Comparison of ENCODE assay signal across 9 cellular contexts in genomic region chr20:1810926-1811620, GRCh38.
DNase-seq lines count a peak whose midpoint lies in the region; TF ChIP-seq lines count a peak whose summit lies in the region.
"Had no signal": no experiment of that assay in that cellular context is flagged by ENCODE, and none has a peak within 500 bp of the region (broad histone marks: within the 10 kb centered on the region; RNA-seq: fewer than 3 reads in every experiment).

No MANE protein-coding gene starts in this region.

- H3K79me2 ChIP-seq in smooth muscle cell (ENCODE audit: low read depth) = no peaks in the 10 kb centered on the region

- no peak for TF ChIP-seq POLR2A in adrenal gland (IDR thresholded peaks at IDR 0.05)

- no peak overlapping the region for H2AFZ ChIP-seq in smooth muscle cell (ENCODE audit: low read depth)

- WGBS in adrenal gland, 4 donors = 51 to 67% (median 56%) methylated on average over 7 of the region's 7 CpGs
- WGBS in smooth muscle cell (ENCODE audit: low lambda C conversion rate) = 25% methylated on average over 7 of the region's 7 CpGs

- intact Hi-C loops in adrenal gland (cut with DNase I) = no loop called here

- DNase-seq in HFFc6 (no peak), adrenal gland (peak in 4 of 7 donors; percentile 27 to 57 (median 44)), hippocampal formation (lab: John Stamatoyannopoulos, UW) (peak; percentile 47 to 79), smooth muscle cell (lab: John Stamatoyannopoulos, UW; ENCODE audit: unreplicated experiment) (no peak), retina (no peak), NK-92 (lab: John Stamatoyannopoulos, UW; ENCODE audit: unreplicated experiment) (no peak)
- DNase-seq in stimulated activated CD4-positive, alpha-beta T cell treated with anti-CD3 and anti-CD28 coated beads, Interleukin-2, amount 100 ng/mL, for 24 hours = no peak
- no peak for DNase-seq in activated CD4-positive, alpha-beta T cell treated with anti-CD3 and anti-CD28 coated beads, Interleukin-2, amount 50 U/mL, for 1 hour
- DNase-seq: effector CD4-positive, alpha-beta T cell had no signal

- no peaks in the 10 kb centered on the region for H4K20me1 ChIP-seq in smooth muscle cell (ENCODE audit: low read depth)

- peak overlapping the region; percentile 32; the same call in 1 of the 2 replicates for H3K4me3 Mint-ChIP-seq in HFFc6

- H3K27me3 ChIP-seq in adrenal gland (no peaks in the 10 kb centered on the region), smooth muscle cell (ENCODE audit: low read depth) (no peaks in the 10 kb centered on the region)

- no peaks in the 10 kb centered on the region; the same call in none of the 2 replicates for H3K27me3 Mint-ChIP-seq in HFFc6 (ENCODE audit: insufficient read depth)

- TF ChIP-seq CTCF in HFFc6 (IDR thresholded peaks at IDR 0.05) = no peak
- TF ChIP-seq CTCF in adrenal gland (IDR thresholded peaks at IDR 0.05) = no peak
- TF ChIP-seq CTCF in smooth muscle cell (IDR thresholded peaks at IDR 0.05; ENCODE audit: borderline replicate concordance, insufficient read depth, poor library complexity, severe bottlenecking) = no peak

- peaks cover 89% of the 10 kb centered on the region for H3K4me1 Mint-ChIP-seq in HFFc6 (ENCODE audit: low read depth)

- no peaks in the 10 kb centered on the region for H3K36me3 Mint-ChIP-seq in HFFc6 (ENCODE audit: low read depth)

- H3K4me2 ChIP-seq in smooth muscle cell = peak overlapping the region; percentile 41

- no peak overlapping the region for H3K4me3 ChIP-seq in adrenal gland
- no peak overlapping the region for H3K4me3 ChIP-seq in smooth muscle cell

- H3F3A ChIP-seq in smooth muscle cell (ENCODE audit: low read depth) = peaks cover 9% of the 10 kb centered on the region

- no peaks in the 10 kb centered on the region for H3K36me3 ChIP-seq in adrenal gland (replicated peaks in 1 of 2)
- H3K36me3 ChIP-seq in smooth muscle cell (ENCODE audit: low read depth) = no peaks in the 10 kb centered on the region

- H3K9me3 ChIP-seq in adrenal gland (replicated peaks in 1 of 3) (no peaks in the 10 kb centered on the region), smooth muscle cell (replicated peaks; ENCODE audit: low read depth) (no peaks in the 10 kb centered on the region)

- H3K27ac ChIP-seq in adrenal gland = peak overlapping the region in 2 of 5 donors; percentile 39 to 57
- H3K27ac ChIP-seq in smooth muscle cell (ENCODE audit: low read depth) = peak overlapping the region; percentile 93

- H3K27ac Mint-ChIP-seq in HFFc6 = peak overlapping the region; percentile 86

- no peaks in the 10 kb centered on the region for H3K9me3 Mint-ChIP-seq in HFFc6

- H3K4me1 ChIP-seq in adrenal gland (replicated peaks in 1 of 2) = peaks cover 4 to 18% of the 10 kb centered on the region in 2 donors
- H3K4me1 ChIP-seq in smooth muscle cell (ENCODE audit: low read depth) = peaks cover 28% of the 10 kb centered on the region

- H3K9ac ChIP-seq in smooth muscle cell (ENCODE audit: low read depth) = peak overlapping the region; percentile 65

Comparison
In these comparisons a context has a peak if more than half of its experiments do, and no peak if none do; other contexts are left out.
1. DNase-seq: peak in adrenal gland (4 of 7) and hippocampal formation (2 of 2); none in HFFc6 (single experiment), smooth muscle cell (single experiment), retina (single experiment), stimulated activated CD4-positive, alpha-beta T cell treated with anti-CD3 and anti-CD28 coated beads, Interleukin-2, amount 100 ng/mL, for 24 hours (0 of 2), NK-92 (single experiment) and activated CD4-positive, alpha-beta T cell treated with anti-CD3 and anti-CD28 coated beads, Interleukin-2, amount 50 U/mL, for 1 hour (single experiment).